Comparison of ENCODE assay signal across 8 cellular contexts in the genomic region with DNA sequence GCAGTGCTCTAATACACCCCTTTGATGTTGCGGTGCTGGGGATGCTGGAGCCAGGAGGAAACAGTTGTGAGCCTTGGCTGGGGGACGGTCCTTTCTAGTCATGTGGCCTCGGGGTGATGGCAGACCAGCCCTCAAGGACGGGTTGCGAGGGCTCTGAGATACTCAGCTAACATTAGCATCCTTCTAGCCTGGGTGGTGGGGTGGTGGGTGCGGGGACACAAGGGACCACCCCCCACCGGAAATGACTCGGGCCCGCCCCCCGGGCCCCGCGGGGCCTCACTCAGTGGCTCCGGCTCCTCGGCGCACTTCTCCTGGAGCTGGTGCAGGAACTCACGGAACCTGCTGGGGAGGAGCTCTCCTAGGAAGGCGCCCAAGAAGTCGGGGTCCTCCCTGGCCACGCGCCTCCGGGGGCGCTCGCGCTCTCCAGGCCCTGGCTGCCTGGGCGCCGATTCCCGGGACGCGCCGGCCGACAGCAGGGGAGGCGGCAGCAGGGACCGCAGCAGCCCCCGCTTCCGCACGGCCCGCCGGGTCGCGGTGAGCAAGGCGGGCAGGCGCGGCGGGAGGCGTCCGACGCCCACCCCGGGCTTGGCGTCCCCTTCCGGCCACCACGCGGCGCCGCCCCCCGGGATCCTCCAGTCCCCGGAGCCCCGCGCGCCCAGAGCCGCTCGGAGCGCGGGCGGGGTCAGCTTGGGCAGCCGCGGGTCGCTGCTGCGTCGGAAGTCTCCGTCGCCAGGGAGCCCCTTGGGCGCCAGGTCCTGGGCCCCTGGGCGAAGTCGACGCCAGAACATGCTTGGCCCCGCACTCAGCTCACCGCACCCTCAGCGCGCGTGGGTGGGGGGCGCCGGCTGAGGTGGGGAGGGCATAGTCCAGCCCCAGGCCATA. TPM values are rescaled to one million over a fixed set of nuclear protein-coding genes. Genes with fewer than 3 reads are reported as not detected.
DNase-seq lines count a peak whose midpoint lies in the region; ATAC-seq and TF ChIP-seq lines count a peak whose summit lies in the region.

No MANE protein-coding gene starts in this region.

- H3K36me3 ChIP-seq in kidney epithelial cell (ENCODE audit: control insufficient read depth, insufficient read depth, low read length) (no peaks in the 10 kb centered on the region), suprapubic skin (no peaks in the 10 kb centered on the region)

- intact Hi-C loops in Right ventricle myocardium inferior (cut with DNase I), result no loop called here
- intact Hi-C loops in cardiac septum (cut with DNase I), result no loop called here

- no peak for TF ChIP-seq POLR2A in suprapubic skin (IDR thresholded peaks at IDR 0.05)

- peaks cover 21% of the 10 kb centered on the region for H3K4me1 ChIP-seq in suprapubic skin

- no peak for DNase-seq in Right ventricle myocardium inferior (ENCODE audit: missing footprints)
- DNase-seq in cardiac septum (ENCODE audit: low spot score), result no peak
- no peak for DNase-seq in astrocyte of the spinal cord (ENCODE audit: low read depth, low spot score)
- no peak for DNase-seq in kidney epithelial cell (ENCODE audit: low read depth)
- DNase-seq in suprapubic skin (ENCODE audit: low spot score in 2 of 2), result no peak
- no peak for DNase-seq in SHP77 treated with DMSO at 0.1 percent for 48 hours (lab: John Stamatoyannopoulos, UW)

- ATAC-seq in Right ventricle myocardium inferior (peak; percentile 13), GM21528 (IDR thresholded peaks at IDR 0.05; ENCODE audit: low FRiP score, unreplicated experiment) (no peak), HG02852 (IDR thresholded peaks at IDR 0.05; ENCODE audit: unreplicated experiment) (no peak)

- H3K4me3 ChIP-seq in astrocyte of the spinal cord (ENCODE audit: low read depth, low read length) (peak overlapping the region; percentile 35), kidney epithelial cell (ENCODE audit: low read depth, low read length) (peak overlapping the region; percentile 40), suprapubic skin (peak overlapping the region; percentile 61)

- peak overlapping the region; percentile 1 for H3K27ac ChIP-seq in suprapubic skin

- no peaks in the 10 kb centered on the region for H3K9me3 ChIP-seq in suprapubic skin

- TF ChIP-seq CTCF in astrocyte of the spinal cord (IDR thresholded peaks at IDR 0.05; ENCODE audit: low read depth, low read length) (peak; percentile 34), kidney epithelial cell (IDR thresholded peaks at IDR 0.05; ENCODE audit: insufficient read depth, low read length, poor library complexity, severe bottlenecking) (peak; percentile 27), suprapubic skin (IDR thresholded peaks at IDR 0.05) (no peak)

- in situ Hi-C loops in astrocyte of the spinal cord (cut with HindIII; ENCODE audit: low sequenced_read_pairs), result no loop called here

- no peak for TF ChIP-seq EP300 in suprapubic skin (IDR thresholded peaks at IDR 0.05)

- no peaks in the 10 kb centered on the region for H3K27me3 ChIP-seq in kidney epithelial cell (ENCODE audit: control insufficient read depth, insufficient read depth, low read length)
- H3K27me3 ChIP-seq in suprapubic skin, result peaks cover 7% of the 10 kb centered on the region

- WGBS in suprapubic skin, result 7% methylated on average over 7 of the region's 82 CpGs

RNA-seq across cellular contexts. Expression of gene C9orf50, which starts 0.9 kb away (rescaled TPM):
- not detected for total RNA-seq in Right ventricle myocardium inferior
- total RNA-seq in cardiac septum, result 0.22 TPM
- total RNA-seq in kidney epithelial cell, result not detected in 2 replicates
- total RNA-seq in suprapubic skin, result under 1 TPM in 1 of 4 donors, not detected in 3; 0.64 TPM

RNA-seq across cellular contexts. Expression of gene NTMT1, which starts 5.9 kb away (rescaled TPM):
- 72.1 TPM for total RNA-seq in Right ventricle myocardium inferior
- total RNA-seq in cardiac septum, result 49.5 TPM
- 52.6 and 57.2 TPM in 2 replicates for total RNA-seq in kidney epithelial cell
- total RNA-seq in suprapubic skin, result 10 to 100 TPM; 19.4 to 25.0 (median 20.8) TPM

RNA-seq across cellular contexts. Expression of gene ASB6, which starts 21.9 kb away (rescaled TPM):
- total RNA-seq in Right ventricle myocardium inferior (9.3 TPM), cardiac septum (10.2 TPM), kidney epithelial cell (27.0 and 32.0 TPM in 2 replicates), suprapubic skin (10 to 100 TPM; 25.6 to 41.5 (median 37.6) TPM)

RNA-seq across cellular contexts. Expression of gene PRRX2, which starts 45.4 kb away (rescaled TPM):
- 0.54 TPM for total RNA-seq in Right ventricle myocardium inferior
- 4.4 TPM for total RNA-seq in cardiac septum
- 0.27 TPM in 1 of 2 replicates, not detected in the other for total RNA-seq in kidney epithelial cell
- total RNA-seq in suprapubic skin, result 10 to 100 TPM in 3 of 4 donors, 1 to 10 TPM in 1; 9.9 to 16.9 (median 14.0) TPM

Comparison
In these comparisons a context has a peak if more than half of its experiments do, and no peak if none do; other contexts are left out.
1. CTCF ChIP-seq: peak in astrocyte of the spinal cord (single experiment) and kidney epithelial cell (single experiment); none in suprapubic skin (0 of 2).
2. Peak in every context shown above with its lines, with median percentiles within 50 percentile points of each other: H3K4me3 ChIP-seq.